9 cellular contexts compared by ENCODE assay signal in the genomic region with DNA sequence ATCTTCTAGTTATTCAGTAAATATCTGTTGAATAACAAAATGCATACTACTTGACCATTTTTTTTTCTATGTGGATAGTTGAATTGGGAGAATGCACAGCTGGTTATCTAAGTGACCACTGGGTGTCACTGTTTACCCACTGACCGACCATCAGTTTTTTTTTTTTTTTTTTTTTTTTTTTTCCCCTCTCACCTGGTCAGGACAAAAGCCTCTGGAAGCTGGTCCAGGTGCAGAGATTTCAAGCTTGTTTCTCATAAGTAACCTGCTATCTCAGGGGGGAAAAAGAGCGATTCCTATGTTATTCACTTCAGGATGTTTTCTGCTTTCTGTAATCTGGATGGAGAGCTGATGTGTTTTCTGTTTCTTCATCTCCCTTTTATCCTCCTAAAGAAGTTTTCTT.
DNase-seq lines count a peak whose midpoint lies in the region; ATAC-seq and TF ChIP-seq lines count a peak whose summit lies in the region.
"Had no signal": no experiment of that assay in that cellular context is flagged by ENCODE, and none has a peak within 500 bp of the region (broad histone marks: within the 10 kb centered on the region; RNA-seq: fewer than 3 reads in every experiment).

No MANE protein-coding gene starts in this region.

- no peak overlapping the region for H2AFZ ChIP-seq in Loucy (ENCODE audit: low read length)
- H2AFZ ChIP-seq in SU-DHL-6 (ENCODE audit: low read depth, low read length, severe bottlenecking): no peak overlapping the region
- no peak overlapping the region for H2AFZ ChIP-seq in hepatocyte

- H3K9me3 ChIP-seq in Loucy (ENCODE audit: insufficient read depth, low read depth, low read length) (no peaks in the 10 kb centered on the region), SU-DHL-6 (ENCODE audit: insufficient read depth, low read length) (no peaks in the 10 kb centered on the region), hepatocyte (ENCODE audit: low read depth) (no peaks in the 10 kb centered on the region), tibial nerve (no peaks in the 10 kb centered on the region)

- H3K9ac ChIP-seq in Loucy (ENCODE audit: low read depth, low read length, poor library complexity, severe bottlenecking) (no peak overlapping the region), SU-DHL-6 (ENCODE audit: low read length) (no peak overlapping the region)
- H3K9ac ChIP-seq: BLaER1 had no signal

- ATAC-seq in GM18520 (IDR thresholded peaks at IDR 0.05; ENCODE audit: unreplicated experiment): no peak

- no peaks in the 10 kb centered on the region for H3K79me2 ChIP-seq in Loucy (ENCODE audit: insufficient read depth, low read length)
- H3K79me2 ChIP-seq in SU-DHL-6 (ENCODE audit: insufficient read depth, low read length): no peaks in the 10 kb centered on the region
- H3K79me2 ChIP-seq in hepatocyte: no peaks in the 10 kb centered on the region

- H3K9me2 ChIP-seq in Loucy (replicated peaks; ENCODE audit: low read depth, low read length) (no peaks in the 10 kb centered on the region), SU-DHL-6 (replicated peaks; ENCODE audit: insufficient read depth, low read length) (no peaks in the 10 kb centered on the region), hepatocyte (replicated peaks; ENCODE audit: insufficient read depth) (no peaks in the 10 kb centered on the region)

- H3K4me1 ChIP-seq in Loucy (ENCODE audit: insufficient read depth, low read length, poor library complexity, severe bottlenecking) (no peaks in the 10 kb centered on the region), hepatocyte (ENCODE audit: insufficient read depth) (no peaks in the 10 kb centered on the region), tibial nerve (no peaks in the 10 kb centered on the region)
- H3K4me1 ChIP-seq: BLaER1 had no signal

- H3K4me3 ChIP-seq in Loucy (ENCODE audit: low read length, poor library complexity, severe bottlenecking) (no peak overlapping the region), SU-DHL-6 (ENCODE audit: insufficient read depth, low read length, poor library complexity, severe bottlenecking) (no peak overlapping the region), hepatocyte (no peak overlapping the region), tibial nerve (no peak overlapping the region)
- H3K4me3 ChIP-seq: BLaER1 had no signal

- H3K36me3 ChIP-seq in Loucy (ENCODE audit: insufficient read depth, low read length) (no peaks in the 10 kb centered on the region), SU-DHL-6 (ENCODE audit: low read length) (no peaks in the 10 kb centered on the region), hepatocyte (replicated peaks; ENCODE audit: insufficient read depth, low read depth) (no peaks in the 10 kb centered on the region), tibial nerve (no peaks in the 10 kb centered on the region)
- H3K36me3 ChIP-seq: BLaER1 had no signal

- DNase-seq in NCI-H1092 treated with DMSO at 0.1 percent for 48 hours (lab: John Stamatoyannopoulos, UW) (peak; percentile 66), NCI-H1092 (lab: John Stamatoyannopoulos, UW) (no peak), hepatocyte (ENCODE audit: low spot score) (peak; percentile 61), tibial nerve (ENCODE audit: low spot score in 2 of 2) (no peak), 8988T (no peak)

- no peak for TF ChIP-seq EP300 in tibial nerve (IDR thresholded peaks at IDR 0.05)

- 9% methylated on average over 2 of the region's 2 CpGs for WGBS in hepatocyte (ENCODE audit: low lambda C conversion rate, missing lambda C conversion rate)
- 5% methylated on average over 2 of the region's 2 CpGs for WGBS in tibial nerve, 2 donors

- no peak overlapping the region for H3K27ac ChIP-seq in SU-DHL-6 (ENCODE audit: low read depth, low read length)
- no peak overlapping the region for H3K27ac ChIP-seq in hepatocyte
- no peak overlapping the region for H3K27ac ChIP-seq in tibial nerve
- H3K27ac ChIP-seq: BLaER1 had no signal

- TF ChIP-seq POLR2A in tibial nerve (IDR thresholded peaks at IDR 0.05): no peak

- H3K27me3 ChIP-seq in Loucy (ENCODE audit: insufficient read depth, low read length, poor library complexity, severe bottlenecking) (no peaks in the 10 kb centered on the region), SU-DHL-6 (ENCODE audit: low read length) (no peaks in the 10 kb centered on the region), hepatocyte (no peaks in the 10 kb centered on the region), tibial nerve (no peaks in the 10 kb centered on the region)
- H3K27me3 ChIP-seq: BLaER1 had no signal

- TF ChIP-seq CTCF in Loucy (conservative IDR thresholded peaks at IDR 0.05; ENCODE audit: low read length) (peak; percentile 84), SU-DHL-6 (IDR thresholded peaks at IDR 0.05; ENCODE audit: insufficient read depth, low read length, poor library complexity, severe bottlenecking) (peak; percentile 63), hepatocyte (IDR thresholded peaks at IDR 0.05; ENCODE audit: poor library complexity) (peak; percentile 78), tibial nerve (IDR thresholded peaks at IDR 0.05) (peak; percentile 50 to 67 (median 58))

- H3F3A ChIP-seq in Loucy (ENCODE audit: low read depth) (no peaks in the 10 kb centered on the region), SU-DHL-6 (ENCODE audit: insufficient read depth) (no peaks in the 10 kb centered on the region)

- no peak overlapping the region for H3K4me2 ChIP-seq in Loucy (ENCODE audit: low read depth, low read length, poor library complexity, severe bottlenecking)
- no peak overlapping the region for H3K4me2 ChIP-seq in SU-DHL-6 (ENCODE audit: low read depth, low read length, poor library complexity, severe bottlenecking)
- H3K4me2 ChIP-seq in hepatocyte: no peak overlapping the region
- H3K4me2 ChIP-seq: BLaER1 had no signal

- no peaks in the 10 kb centered on the region for H4K20me1 ChIP-seq in Loucy (ENCODE audit: insufficient read depth, low read length, poor library complexity, severe bottlenecking)
- no peaks in the 10 kb centered on the region for H4K20me1 ChIP-seq in SU-DHL-6 (ENCODE audit: low read depth, low read length)
- H4K20me1 ChIP-seq in hepatocyte (ENCODE audit: insufficient read depth, poor library complexity, severe bottlenecking): no peaks in the 10 kb centered on the region
- H4K20me1 ChIP-seq: BLaER1 had no signal

Comparison
In these comparisons a context has a peak if more than half of its experiments do, and no peak if none do; other contexts are left out.
1. DNase-seq: peak in NCI-H1092 treated with DMSO at 0.1 percent for 48 hours (single experiment) and hepatocyte (single experiment); none in NCI-H1092 (single experiment), tibial nerve (0 of 2) and 8988T (single experiment).
2. Peak in every context shown above with its lines, with median percentiles within 50 percentile points of each other: CTCF ChIP-seq.